In the genomic region with DNA sequence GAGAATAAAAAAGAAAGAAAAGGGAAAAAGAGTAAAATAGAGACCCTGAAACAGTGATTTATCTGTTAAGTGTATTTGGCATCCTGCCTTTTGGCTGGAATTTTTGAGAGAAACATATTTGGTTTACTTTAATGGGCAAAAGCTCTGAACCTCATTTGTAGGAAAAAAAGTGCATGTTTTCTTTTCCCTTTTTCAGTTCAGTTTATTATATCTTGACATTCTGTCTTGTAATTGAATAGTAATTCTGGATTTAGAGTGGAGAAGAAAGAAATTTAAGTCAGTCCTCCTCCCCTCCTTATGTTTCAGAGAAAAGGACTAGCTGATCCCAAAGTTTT, we compare ENCODE assay signal across 14 cellular contexts.
DNase-seq lines count a peak whose midpoint lies in the region; ATAC-seq and TF ChIP-seq lines count a peak whose summit lies in the region.
"Had no signal": no experiment of that assay in that cellular context is flagged by ENCODE, and none has a peak within 500 bp of the region (broad histone marks: within the 10 kb centered on the region; RNA-seq: fewer than 3 reads in every experiment).

No MANE protein-coding gene starts in this region.

- ATAC-seq in Right ventricle myocardium inferior: no peak
- no peak for ATAC-seq in GM21390 (IDR thresholded peaks at IDR 0.05; ENCODE audit: unreplicated experiment)
- ATAC-seq in GM21528 (IDR thresholded peaks at IDR 0.05; ENCODE audit: low FRiP score, unreplicated experiment): no peak

- DNase-seq in right atrium auricular region (ENCODE audit: low spot score): no peak
- DNase-seq in Right ventricle myocardium inferior (ENCODE audit: missing footprints): no peak
- peak; percentile 46 for DNase-seq in astrocyte of the hippocampus (ENCODE audit: low read depth, low spot score)
- peak; percentile 45 for DNase-seq in myocyte (ENCODE audit: low read depth)
- no peak for DNase-seq in vagina (ENCODE audit: extremely low spot score in 2 of 2)
- DNase-seq in mucosa of gallbladder (ENCODE audit: low spot score): no peak
- DNase-seq: activated gamma-delta T cell treated with Interleukin-2 at 50 U/mL for 16 hours; CD8-positive, alpha-beta memory T cell; NCI-H146; nucleus accumbens; stimulated activated CD4-positive, alpha-beta T cell treated with anti-CD3 and anti-CD28 coated beads, Interleukin-4, amount 100 ng/mL, for 24 hours; upper lobe of left lung had no signal

- TF ChIP-seq POLR2A in vagina (IDR thresholded peaks at IDR 0.05): no peak

- TF ChIP-seq CTCF in right atrium auricular region (IDR thresholded peaks at IDR 0.05): no peak
- no peak for TF ChIP-seq CTCF in vagina (IDR thresholded peaks at IDR 0.05)

- intact Hi-C loops in Right ventricle myocardium inferior (cut with DNase I) (no loop called here), vagina (cut with DNase I) (no loop called here)

- H3K4me1 ChIP-seq in right atrium auricular region: peaks cover 0 to 46% of the 10 kb centered on the region in 2 donors
- peaks cover 52% of the 10 kb centered on the region for H3K4me1 ChIP-seq in vagina

- H3K36me3 ChIP-seq in right atrium auricular region (no peaks in the 10 kb centered on the region), vagina (no peaks in the 10 kb centered on the region)
- H3K36me3 ChIP-seq: upper lobe of left lung had no signal

- no peak overlapping the region for H3K4me3 ChIP-seq in right atrium auricular region
- no peak overlapping the region for H3K4me3 ChIP-seq in vagina
- H3K4me3 ChIP-seq: upper lobe of left lung had no signal

- H3K27ac ChIP-seq in right atrium auricular region (peak overlapping the region; percentile 23 to 31), vagina (peak overlapping the region; percentile 60)

- H3K9me3 ChIP-seq in right atrium auricular region: no peaks in the 10 kb centered on the region
- no peaks in the 10 kb centered on the region for H3K9me3 ChIP-seq in vagina
- H3K9me3 ChIP-seq: upper lobe of left lung had no signal

- H3K27me3 ChIP-seq in right atrium auricular region: no peaks in the 10 kb centered on the region
- no peaks in the 10 kb centered on the region for H3K27me3 ChIP-seq in vagina
- H3K27me3 ChIP-seq: upper lobe of left lung had no signal

Comparison
In these comparisons a context has a peak if more than half of its experiments do, and no peak if none do; other contexts are left out.
1. DNase-seq: peak in astrocyte of the hippocampus (single experiment) and myocyte (single experiment); none in right atrium auricular region (single experiment), Right ventricle myocardium inferior (single experiment), vagina (0 of 2) and mucosa of gallbladder (single experiment).